ENCODE assay signal across 12 cellular contexts in genomic region chr1:86105533-86105866, GRCh38. TPM values are rescaled to one million over a fixed set of nuclear protein-coding genes. Genes with fewer than 3 reads are reported as not detected.
DNase-seq lines count a peak whose midpoint lies in the region; ATAC-seq lines count a peak whose summit lies in the region.
"Had no signal": no experiment of that assay in that cellular context is flagged by ENCODE, and none has a peak within 500 bp of the region (broad histone marks: within the 10 kb centered on the region; RNA-seq: fewer than 3 reads in every experiment).

No MANE protein-coding gene starts in this region.

- H3K27ac Mint-ChIP-seq in stimulated activated effector memory CD8-positive, alpha-beta T cell treated with anti-CD3 and anti-CD28 coated beads, Interleukin-12 subunit alpha, Interleukin-12 subunit beta, amount 100 ng/mL, for 72 hours, result no peak overlapping the region
- no peak overlapping the region for H3K27ac Mint-ChIP-seq in activated CD4-positive, alpha-beta T cell treated with anti-CD3 and anti-CD28 coated beads for 36 hours
- H3K27ac Mint-ChIP-seq: CD8-positive, alpha-beta memory T cell; IgD-negative memory B cell had no signal

- intact Hi-C loops in activated CD4-positive, alpha-beta T cell treated with anti-CD3 and anti-CD28 coated beads for 36 hours (cut with DNase I, micrococcal nuclease), result no loop called here

- no peaks in the 10 kb centered on the region for H3K27me3 Mint-ChIP-seq in activated CD4-positive, alpha-beta T cell treated with anti-CD3 and anti-CD28 coated beads for 36 hours
- H3K27me3 Mint-ChIP-seq: CD8-positive, alpha-beta memory T cell had no signal

- CTCF ChIA-PET in activated CD4-positive, alpha-beta T cell treated with anti-CD3 and anti-CD28 coated beads for 36 hours (lab: Charles Lee), result no interaction called here

- POLR2A ChIA-PET in activated CD4-positive, alpha-beta T cell treated with anti-CD3 and anti-CD28 coated beads for 36 hours (lab: Charles Lee), result no interaction called here

- no peaks in the 10 kb centered on the region for H3K36me3 Mint-ChIP-seq in stimulated activated effector memory CD8-positive, alpha-beta T cell treated with anti-CD3 and anti-CD28 coated beads, Interleukin-12 subunit alpha, Interleukin-12 subunit beta, amount 100 ng/mL, for 72 hours
- H3K36me3 Mint-ChIP-seq in activated CD4-positive, alpha-beta T cell treated with anti-CD3 and anti-CD28 coated beads for 36 hours (ENCODE audit: low read depth), result no peaks in the 10 kb centered on the region
- H3K36me3 Mint-ChIP-seq: CD8-positive, alpha-beta memory T cell; IgD-negative memory B cell had no signal

- no peak overlapping the region for H3K4me3 Mint-ChIP-seq in stimulated activated effector memory CD8-positive, alpha-beta T cell treated with anti-CD3 and anti-CD28 coated beads, Interleukin-12 subunit alpha, Interleukin-12 subunit beta, amount 100 ng/mL, for 72 hours
- no peak overlapping the region for H3K4me3 Mint-ChIP-seq in activated CD4-positive, alpha-beta T cell treated with anti-CD3 and anti-CD28 coated beads for 36 hours
- H3K4me3 Mint-ChIP-seq: CD8-positive, alpha-beta memory T cell; IgD-negative memory B cell had no signal

- DNase-seq in DMS53 (lab: John Stamatoyannopoulos, UW) (peak; percentile 53), DMS53 treated with DMSO at 0.1 percent for 48 hours (lab: John Stamatoyannopoulos, UW; ENCODE audit: unreplicated experiment) (no peak), NCI-H510A (lab: John Stamatoyannopoulos, UW) (peak; percentile 45), NCI-H1930 (lab: John Stamatoyannopoulos, UW) (no peak)
- DNase-seq in stimulated activated effector memory CD8-positive, alpha-beta T cell treated with anti-CD3 and anti-CD28 coated beads, Interleukin-12 subunit alpha, Interleukin-12 subunit beta, amount 100 ng/mL, for 72 hours (ENCODE audit: low spot score in 2 of 2), result no peak
- DNase-seq in activated CD4-positive, alpha-beta T cell treated with anti-CD3 and anti-CD28 coated beads for 36 hours, result no peak
- DNase-seq: CD8-positive, alpha-beta memory T cell; GM23248; H7 had no signal

- H3K4me1 Mint-ChIP-seq in stimulated activated effector memory CD8-positive, alpha-beta T cell treated with anti-CD3 and anti-CD28 coated beads, Interleukin-12 subunit alpha, Interleukin-12 subunit beta, amount 100 ng/mL, for 72 hours, result no peaks in the 10 kb centered on the region
- H3K4me1 Mint-ChIP-seq in activated CD4-positive, alpha-beta T cell treated with anti-CD3 and anti-CD28 coated beads for 36 hours, result no peaks in the 10 kb centered on the region
- H3K4me1 Mint-ChIP-seq: CD8-positive, alpha-beta memory T cell; IgD-negative memory B cell had no signal

- ATAC-seq in esophagus mucosa, result peak; percentile 22
- peak; percentile 11 for ATAC-seq in stimulated activated effector memory CD8-positive, alpha-beta T cell treated with anti-CD3 and anti-CD28 coated beads, Interleukin-12 subunit alpha, Interleukin-12 subunit beta, amount 100 ng/mL, for 72 hours
- ATAC-seq in activated CD4-positive, alpha-beta T cell treated with anti-CD3 and anti-CD28 coated beads for 36 hours, result no peak
- no peak for ATAC-seq in HG03571 (IDR thresholded peaks at IDR 0.05; ENCODE audit: unreplicated experiment)

- H3K9me3 Mint-ChIP-seq in stimulated activated effector memory CD8-positive, alpha-beta T cell treated with anti-CD3 and anti-CD28 coated beads, Interleukin-12 subunit alpha, Interleukin-12 subunit beta, amount 100 ng/mL, for 72 hours, result no peaks in the 10 kb centered on the region
- no peaks in the 10 kb centered on the region for H3K9me3 Mint-ChIP-seq in activated CD4-positive, alpha-beta T cell treated with anti-CD3 and anti-CD28 coated beads for 36 hours (ENCODE audit: low read depth)

RNA-seq across cellular contexts. Expression of gene COL24A1, which starts 51.1 kb away (rescaled TPM):
- not detected for total RNA-seq in esophagus mucosa
- total RNA-seq in activated CD4-positive, alpha-beta T cell treated with anti-CD3 and anti-CD28 coated beads for 36 hours, result not detected
- total RNA-seq: CD8-positive, alpha-beta memory T cell had no signal

Comparison
In these comparisons a context has a peak if more than half of its experiments do, and no peak if none do; other contexts are left out.
1. DNase-seq: peak in DMS53 (single experiment) and NCI-H510A (single experiment); none in DMS53 treated with DMSO at 0.1 percent for 48 hours (single experiment), stimulated activated effector memory CD8-positive, alpha-beta T cell treated with anti-CD3 and anti-CD28 coated beads, Interleukin-12 subunit alpha, Interleukin-12 subunit beta, amount 100 ng/mL, for 72 hours (0 of 2), activated CD4-positive, alpha-beta T cell treated with anti-CD3 and anti-CD28 coated beads for 36 hours (single experiment) and NCI-H1930 (0 of 2).
2. ATAC-seq: peak in esophagus mucosa (single experiment) and stimulated activated effector memory CD8-positive, alpha-beta T cell treated with anti-CD3 and anti-CD28 coated beads, Interleukin-12 subunit alpha, Interleukin-12 subunit beta, amount 100 ng/mL, for 72 hours (single experiment); none in activated CD4-positive, alpha-beta T cell treated with anti-CD3 and anti-CD28 coated beads for 36 hours (single experiment) and HG03571 (single experiment).